ENCODE assay signal across 2 cellular contexts in genomic region chr9:69176446-69177135, GRCh38.
TF ChIP-seq lines count a peak whose summit lies in the region.

No MANE protein-coding gene starts in this region.

TF ChIP-seq in SK-N-SH, 30 proteins besides CTCF, POLR2A, EP300 and RAD21 (continued from another document):
- TF ChIP-seq NRF1 (IDR thresholded peaks at IDR 0.05; ENCODE audit: low read depth, low read length): no peak
- no peak for TF ChIP-seq GATA2 (CRISPR knock-in tag; IDR thresholded peaks at IDR 0.05)
- no peak for TF ChIP-seq MAX (IDR thresholded peaks at IDR 0.05; ENCODE audit: low read depth)

TF ChIP-seq in SK-N-SH treated with all-trans-retinoic acid at 6 μM for 48 hours, 23 proteins besides CTCF, POLR2A, EP300 and RAD21 (continued from another document):
- TF ChIP-seq, protein P1, sequence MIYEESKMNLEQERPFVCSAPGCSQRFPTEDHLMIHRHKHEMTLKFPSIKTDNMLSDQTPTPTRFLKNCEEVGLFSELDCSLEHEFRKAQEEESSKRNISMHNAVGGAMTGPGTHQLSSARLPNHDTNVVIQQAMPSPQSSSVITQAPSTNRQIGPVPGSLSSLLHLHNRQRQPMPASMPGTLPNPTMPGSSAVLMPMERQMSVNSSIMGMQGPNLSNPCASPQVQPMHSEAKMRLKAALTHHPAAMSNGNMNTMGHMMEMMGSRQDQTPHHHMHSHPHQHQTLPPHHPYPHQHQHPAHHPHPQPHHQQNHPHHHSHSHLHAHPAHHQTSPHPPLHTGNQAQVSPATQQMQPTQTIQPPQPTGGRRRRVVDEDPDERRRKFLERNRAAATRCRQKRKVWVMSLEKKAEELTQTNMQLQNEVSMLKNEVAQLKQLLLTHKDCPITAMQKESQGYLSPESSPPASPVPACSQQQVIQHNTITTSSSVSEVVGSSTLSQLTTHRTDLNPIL (CRISPR knock-in tag; IDR thresholded peaks at IDR 0.05; ENCODE audit: low read depth): no peak
